Comparison of ENCODE assay signal across 11 cellular contexts in genomic region chr10:45514283-45515270, GRCh38.
DNase-seq lines count a peak whose midpoint lies in the region; ATAC-seq, FAIRE-seq and TF ChIP-seq lines count a peak whose summit lies in the region.
"Had no signal": no experiment of that assay in that cellular context is flagged by ENCODE, and none has a peak within 500 bp of the region (broad histone marks: within the 10 kb centered on the region; RNA-seq: fewer than 3 reads in every experiment).

No MANE protein-coding gene starts in this region.

- H3K27ac ChIP-seq in endodermal cell (ENCODE audit: low read depth, low read length): no peak overlapping the region

- H3K27me3 ChIP-seq in bronchial epithelial cell (ENCODE audit: control insufficient read depth, insufficient read depth, low read length) (no peaks in the 10 kb centered on the region), endodermal cell (ENCODE audit: control insufficient read depth, insufficient read depth, low read length, poor library complexity, severe bottlenecking) (no peaks in the 10 kb centered on the region)

- peaks cover 3% of the 10 kb centered on the region for H3K36me3 Mint-ChIP-seq in endodermal cell (ENCODE audit: low read depth)

- H3K9me3 ChIP-seq in endodermal cell (ENCODE audit: control insufficient read depth, low read length): no peaks in the 10 kb centered on the region

- peaks cover 12% of the 10 kb centered on the region for H3K4me1 Mint-ChIP-seq in endodermal cell

- 90 to 93% methylated on average over 9 to 12 of the region's 12 CpGs for WGBS in endodermal cell (ENCODE audit: insufficient coverage in 1 of 2, insufficient read length in 1 of 2), 2 experiments

- FAIRE-seq in bronchial epithelial cell (lab: Jason Lieb, UNC): no peak
- FAIRE-seq in GM19239 (lab: Jason Lieb, UNC): no peak

- peak; percentile 52 for DNase-seq in AG20443 (ENCODE audit: low spot score)
- peak; percentile 60 for DNase-seq in NCI-H1105 (lab: John Stamatoyannopoulos, UW)
- peak; percentile 94 for DNase-seq in bronchial epithelial cell (ENCODE audit: low read depth)
- DNase-seq in midbrain (lab: John Stamatoyannopoulos, UW): peak; percentile 64
- DNase-seq in endodermal cell: no peak
- DNase-seq in GM19239 (ENCODE audit: insufficient read length, low spot score): no peak
- DNase-seq: CD4-positive, CD25-positive, alpha-beta regulatory T cell; mesendoderm; RPMI8226 had no signal

- no peak overlapping the region for H3K4me3 ChIP-seq in bronchial epithelial cell (ENCODE audit: low read depth, low read length)
- H3K4me3 ChIP-seq in endodermal cell (ENCODE audit: low read length): no peak overlapping the region

- H3K9me3 Mint-ChIP-seq in endodermal cell: peaks cover 16% of the 10 kb centered on the region
- H3K9me3 Mint-ChIP-seq: CD4-positive, CD25-positive, alpha-beta regulatory T cell had no signal

- H3K36me3 ChIP-seq in bronchial epithelial cell (ENCODE audit: control insufficient read depth, insufficient read depth, low read length): no peaks in the 10 kb centered on the region
- H3K36me3 ChIP-seq in endodermal cell (ENCODE audit: control insufficient read depth, insufficient read depth, low read length): no peaks in the 10 kb centered on the region

- no peak overlapping the region for H3K27ac Mint-ChIP-seq in endodermal cell
- H3K27ac Mint-ChIP-seq: CD4-positive, CD25-positive, alpha-beta regulatory T cell had no signal

- H3K9ac ChIP-seq in endodermal cell (ENCODE audit: extremely low read depth, low read length, poor library complexity, severe bottlenecking): no peak overlapping the region

- no peaks in the 10 kb centered on the region for H3K27me3 Mint-ChIP-seq in endodermal cell (ENCODE audit: insufficient read depth)

- no peaks in the 10 kb centered on the region for H3K4me1 ChIP-seq in endodermal cell (ENCODE audit: control insufficient read depth, insufficient read depth, low read length)

- no peak for TF ChIP-seq CTCF in bronchial epithelial cell (IDR thresholded peaks at IDR 0.05; ENCODE audit: insufficient read depth, low read length, severe bottlenecking)
- no peak for TF ChIP-seq CTCF in endodermal cell (conservative IDR thresholded peaks at IDR 0.05)

- ATAC-seq in GM18498 (IDR thresholded peaks at IDR 0.05; ENCODE audit: unreplicated experiment) (no peak), HG02870 (IDR thresholded peaks at IDR 0.05; ENCODE audit: unreplicated experiment) (no peak)

- H3K4me3 Mint-ChIP-seq in endodermal cell: no peak overlapping the region
- H3K4me3 Mint-ChIP-seq: CD4-positive, CD25-positive, alpha-beta regulatory T cell had no signal

Comparison
In these comparisons a context has a peak if more than half of its experiments do, and no peak if none do; other contexts are left out.
1. DNase-seq: peak in AG20443 (single experiment), NCI-H1105 (single experiment), bronchial epithelial cell (single experiment) and midbrain (single experiment); none in endodermal cell (single experiment) and GM19239 (single experiment).